In the genomic region with DNA sequence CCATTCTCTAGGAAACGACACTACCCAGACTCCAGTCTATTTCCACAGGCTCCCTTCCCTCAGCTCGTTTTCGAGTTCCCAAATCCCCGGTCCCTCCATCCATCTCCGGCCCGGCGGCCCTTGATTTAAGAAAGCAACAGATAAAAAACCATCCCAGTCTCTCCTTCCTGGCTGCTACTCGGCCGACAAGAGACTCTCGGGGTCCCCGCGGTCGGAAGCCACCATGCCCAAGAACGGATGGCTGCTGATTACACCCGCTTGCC, we compare ENCODE assay signal across 8 cellular contexts. TPM values are rescaled to one million over a fixed set of nuclear protein-coding genes. Genes with fewer than 3 reads are reported as not detected.
DNase-seq lines count a peak whose midpoint lies in the region; ATAC-seq and TF ChIP-seq lines count a peak whose summit lies in the region.

No MANE protein-coding gene starts in this region.

- POLR2A ChIA-PET in activated CD4-positive, alpha-beta T cell treated with anti-CD3 and anti-CD28 coated beads for 36 hours (lab: Charles Lee) = no interaction called here

- H3K4me1 ChIP-seq in tibial nerve = peaks cover 0 to 59% (median 25%) of the 10 kb centered on the region in 4 donors

- H3K9me3 ChIP-seq in tibial nerve = no peaks in the 10 kb centered on the region

- WGBS in tibial nerve, 2 donors = 0 to 2% methylated on average over 15 of the region's 15 CpGs

- DNase-seq in activated CD4-positive, alpha-beta T cell treated with anti-CD3 and anti-CD28 coated beads for 36 hours = no peak
- no peak for DNase-seq in activated CD4-positive, alpha-beta T cell treated with anti-CD3 and anti-CD28 coated beads, Interleukin-2, amount 50 U/mL, for 48 hours
- no peak for DNase-seq in activated naive CD8-positive, alpha-beta T cell treated with anti-CD3 and anti-CD28 coated beads, Interleukin-2, amount 50 U/mL, for 24 hours
- DNase-seq in tibial nerve (ENCODE audit: low spot score in 2 of 2) = no peak
- no peak for DNase-seq in stimulated activated CD4-positive, alpha-beta T cell treated with anti-CD3 and anti-CD28 coated beads, Interleukin-1b, Interleukin-23, amount 100 ng/mL, for 48 hours
- DNase-seq in NCI-H526 (lab: John Stamatoyannopoulos, UW) = no peak

- H3K4me3 Mint-ChIP-seq in activated CD4-positive, alpha-beta T cell treated with anti-CD3 and anti-CD28 coated beads for 36 hours = peak overlapping the region; percentile 100
- peak overlapping the region; percentile 98 for H3K4me3 Mint-ChIP-seq in activated naive CD8-positive, alpha-beta T cell treated with anti-CD3 and anti-CD28 coated beads, Interleukin-2, amount 50 U/mL, for 24 hours

- H3K36me3 Mint-ChIP-seq in activated CD4-positive, alpha-beta T cell treated with anti-CD3 and anti-CD28 coated beads for 36 hours (ENCODE audit: low read depth) = peaks cover 53% of the 10 kb centered on the region
- peaks cover 51% of the 10 kb centered on the region for H3K36me3 Mint-ChIP-seq in activated naive CD8-positive, alpha-beta T cell treated with anti-CD3 and anti-CD28 coated beads, Interleukin-2, amount 50 U/mL, for 24 hours (ENCODE audit: low read depth)

- H3K36me3 ChIP-seq in tibial nerve = peaks cover 0 to 38% (median 13%) of the 10 kb centered on the region in 3 donors

- TF ChIP-seq CTCF in tibial nerve (IDR thresholded peaks at IDR 0.05) = no peak

- no peaks in the 10 kb centered on the region for H3K27me3 ChIP-seq in layer of hippocampus (ENCODE audit: control insufficient read depth, insufficient read depth, low read length)
- H3K27me3 ChIP-seq in tibial nerve = no peaks in the 10 kb centered on the region

- H3K4me3 ChIP-seq in tibial nerve = peak overlapping the region; percentile 51 to 82 (median 69)

- H3K9me3 Mint-ChIP-seq in activated CD4-positive, alpha-beta T cell treated with anti-CD3 and anti-CD28 coated beads for 36 hours (ENCODE audit: low read depth) = no peaks in the 10 kb centered on the region
- H3K9me3 Mint-ChIP-seq in activated naive CD8-positive, alpha-beta T cell treated with anti-CD3 and anti-CD28 coated beads, Interleukin-2, amount 50 U/mL, for 24 hours = no peaks in the 10 kb centered on the region

- intact Hi-C loops in activated CD4-positive, alpha-beta T cell treated with anti-CD3 and anti-CD28 coated beads for 36 hours (cut with DNase I, micrococcal nuclease) = loop anchor here (1.0 to 5.0 kb wide), 18 partner anchors 52 to 1371 kb away; a partner anchor contains a TSS

- H3K27ac ChIP-seq in layer of hippocampus (ENCODE audit: low read depth, low read length) (peak overlapping the region; percentile 52), tibial nerve (peak overlapping the region in 3 of 4 donors; percentile 63 to 91 (median 83))

- no peak for TF ChIP-seq EP300 in tibial nerve (IDR thresholded peaks at IDR 0.05)

- CTCF ChIA-PET in activated CD4-positive, alpha-beta T cell treated with anti-CD3 and anti-CD28 coated beads for 36 hours (lab: Charles Lee) = interaction anchor here (1.2 kb wide), 1 partner anchor 32 kb away, joined by 3 read pairs; no protein-coding TSS in a partner anchor

- H3K4me1 Mint-ChIP-seq in activated CD4-positive, alpha-beta T cell treated with anti-CD3 and anti-CD28 coated beads for 36 hours = peaks cover 55% of the 10 kb centered on the region
- peaks cover 60% of the 10 kb centered on the region for H3K4me1 Mint-ChIP-seq in activated naive CD8-positive, alpha-beta T cell treated with anti-CD3 and anti-CD28 coated beads, Interleukin-2, amount 50 U/mL, for 24 hours

- peak overlapping the region; percentile 99 for H3K27ac Mint-ChIP-seq in activated CD4-positive, alpha-beta T cell treated with anti-CD3 and anti-CD28 coated beads for 36 hours
- H3K27ac Mint-ChIP-seq in activated naive CD8-positive, alpha-beta T cell treated with anti-CD3 and anti-CD28 coated beads, Interleukin-2, amount 50 U/mL, for 24 hours = peak overlapping the region; percentile 99

- ATAC-seq in activated CD4-positive, alpha-beta T cell treated with anti-CD3 and anti-CD28 coated beads for 36 hours = no peak
- ATAC-seq in activated naive CD8-positive, alpha-beta T cell treated with anti-CD3 and anti-CD28 coated beads, Interleukin-2, amount 50 U/mL, for 24 hours = no peak
- ATAC-seq in HG02870 (IDR thresholded peaks at IDR 0.05; ENCODE audit: unreplicated experiment) = no peak

- H3K27me3 Mint-ChIP-seq in activated CD4-positive, alpha-beta T cell treated with anti-CD3 and anti-CD28 coated beads for 36 hours = no peaks in the 10 kb centered on the region
- no peaks in the 10 kb centered on the region for H3K27me3 Mint-ChIP-seq in activated naive CD8-positive, alpha-beta T cell treated with anti-CD3 and anti-CD28 coated beads, Interleukin-2, amount 50 U/mL, for 24 hours

- TF ChIP-seq POLR2A in tibial nerve (IDR thresholded peaks at IDR 0.05) = no peak

RNA-seq across cellular contexts. Expression of a gene that starts 0.2 kb away (rescaled TPM):
- 1,000 to 10,000 TPM; 3,064 to 3,721 TPM for total RNA-seq in activated CD4-positive, alpha-beta T cell treated with anti-CD3 and anti-CD28 coated beads for 36 hours
- total RNA-seq in tibial nerve = 1,000 to 10,000 TPM; 2,635 to 3,277 (median 2,694) TPM

RNA-seq across cellular contexts. Expression of a gene that starts 14.8 kb away (rescaled TPM):
- not detected for total RNA-seq in activated CD4-positive, alpha-beta T cell treated with anti-CD3 and anti-CD28 coated beads for 36 hours
- total RNA-seq in tibial nerve = under 1 TPM in 1 of 4 donors, not detected in 3; 0.59 TPM

RNA-seq across cellular contexts. Expression of a gene that starts 43.2 kb away (rescaled TPM):
- total RNA-seq in activated CD4-positive, alpha-beta T cell treated with anti-CD3 and anti-CD28 coated beads for 36 hours = not detected
- not detected for total RNA-seq in tibial nerve

RNA-seq across cellular contexts. Expression of a gene that starts 52.9 kb away (rescaled TPM):
- total RNA-seq in activated CD4-positive, alpha-beta T cell treated with anti-CD3 and anti-CD28 coated beads for 36 hours = 10 to 100 TPM; 51.9 to 58.6 TPM
- 100 to 1,000 TPM in 1 of 4 donors, 10 to 100 TPM in 3; 63.6 to 102 (median 84.1) TPM for total RNA-seq in tibial nerve
